Comparison of ENCODE assay signal across 16 cellular contexts in the genomic region with DNA sequence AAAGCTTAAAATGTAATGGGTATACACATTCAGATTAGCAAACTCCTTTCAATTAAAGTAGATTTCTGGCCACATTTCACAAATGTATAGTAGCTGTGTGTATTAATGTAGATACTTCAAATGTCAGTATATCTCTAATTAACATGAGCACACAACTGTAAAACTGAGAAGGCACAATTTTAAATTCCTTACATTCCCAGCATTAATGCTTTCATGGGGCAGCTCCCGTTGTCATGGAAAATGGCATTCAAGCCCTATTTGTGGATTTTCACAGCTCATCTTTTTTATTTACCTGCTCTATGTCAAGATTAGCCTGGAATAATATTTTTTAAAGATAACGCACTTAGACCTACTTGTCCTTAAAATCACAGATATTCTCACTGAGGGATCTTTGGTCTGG.
"Had no signal": no experiment of that assay in that cellular context is flagged by ENCODE, and none has a peak within 500 bp of the region (broad histone marks: within the 10 kb centered on the region; RNA-seq: fewer than 3 reads in every experiment).

No MANE protein-coding gene starts in this region.

- H3K4me3 ChIP-seq: stomach, tibial nerve, vagina had no signal

- H3K4me3 Mint-ChIP-seq: activated CD8-positive, alpha-beta T cell treated with anti-CD3 and anti-CD28 coated beads, Interleukin-2, amount 10 ng/mL, durations not matched to agents 7 days and 5 days; activated T-helper 1 cell treated with anti-CD3 and anti-CD28 coated beads, Interleukin-12 subunit alpha, Interleukin-12 subunit beta, Interleukin-2, Interleukin-4 antibody, amounts not matched to agents 30 ng/mL and 10 ng/mL and 1 ng/mL, durations not matched to agents 14 hours and 24 hours and 36 hours; naive thymus-derived CD4-positive, alpha-beta T cell had no signal

- ATAC-seq: activated CD8-positive, alpha-beta T cell treated with anti-CD3 and anti-CD28 coated beads, Interleukin-2, amount 10 ng/mL, durations not matched to agents 7 days and 5 days; naive thymus-derived CD4-positive, alpha-beta T cell had no signal

- H3K27ac Mint-ChIP-seq: activated CD8-positive, alpha-beta T cell treated with anti-CD3 and anti-CD28 coated beads, Interleukin-2, amount 10 ng/mL, durations not matched to agents 7 days and 5 days; activated T-helper 1 cell treated with anti-CD3 and anti-CD28 coated beads, Interleukin-12 subunit alpha, Interleukin-12 subunit beta, Interleukin-2, Interleukin-4 antibody, amounts not matched to agents 30 ng/mL and 10 ng/mL and 1 ng/mL, durations not matched to agents 14 hours and 24 hours and 36 hours; naive thymus-derived CD4-positive, alpha-beta T cell had no signal

- H3K4me1 ChIP-seq: stomach had no signal

- H3K36me3 ChIP-seq: stomach, tibial nerve, vagina, WERI-Rb-1 had no signal

- H3K27me3 Mint-ChIP-seq: naive thymus-derived CD4-positive, alpha-beta T cell had no signal

- H3K27ac ChIP-seq: stomach, vagina, WERI-Rb-1 had no signal

- H3K9me3 ChIP-seq: stomach, tibial nerve, vagina had no signal

- H3K4me1 Mint-ChIP-seq: naive thymus-derived CD4-positive, alpha-beta T cell had no signal

- H3K27me3 ChIP-seq: stomach, tibial nerve, vagina had no signal

- H3K36me3 Mint-ChIP-seq: naive thymus-derived CD4-positive, alpha-beta T cell had no signal

- DNase-seq: activated CD4-positive, alpha-beta T cell treated with anti-CD3 and anti-CD28 coated beads for 4 hours; activated CD8-positive, alpha-beta memory T cell treated with anti-CD3 and anti-CD28 coated beads, Interleukin-2, amount 50 U/mL, for 48 hours; activated CD8-positive, alpha-beta T cell treated with anti-CD3 and anti-CD28 coated beads, Interleukin-2, amount 10 ng/mL, durations not matched to agents 7 days and 5 days; activated naive CD4-positive, alpha-beta T cell; caudate nucleus; cortex of kidney; effector CD8-positive, alpha-beta T cell; naive thymus-derived CD4-positive, alpha-beta T cell; nucleus accumbens; stimulated activated CD4-positive, alpha-beta T cell treated with anti-CD3 and anti-CD28 coated beads, Interleukin-15, amount 100 ng/mL, for 24 hours; stomach; T-helper 1 cell; WERI-Rb-1 had no signal

- H3K9me3 Mint-ChIP-seq: activated T-helper 1 cell treated with anti-CD3 and anti-CD28 coated beads, Interleukin-12 subunit alpha, Interleukin-12 subunit beta, Interleukin-2, Interleukin-4 antibody, amounts not matched to agents 30 ng/mL and 10 ng/mL and 1 ng/mL, durations not matched to agents 14 hours and 24 hours and 36 hours had no signal
